Comparison of ENCODE assay signal across 8 cellular contexts in the genomic region with DNA sequence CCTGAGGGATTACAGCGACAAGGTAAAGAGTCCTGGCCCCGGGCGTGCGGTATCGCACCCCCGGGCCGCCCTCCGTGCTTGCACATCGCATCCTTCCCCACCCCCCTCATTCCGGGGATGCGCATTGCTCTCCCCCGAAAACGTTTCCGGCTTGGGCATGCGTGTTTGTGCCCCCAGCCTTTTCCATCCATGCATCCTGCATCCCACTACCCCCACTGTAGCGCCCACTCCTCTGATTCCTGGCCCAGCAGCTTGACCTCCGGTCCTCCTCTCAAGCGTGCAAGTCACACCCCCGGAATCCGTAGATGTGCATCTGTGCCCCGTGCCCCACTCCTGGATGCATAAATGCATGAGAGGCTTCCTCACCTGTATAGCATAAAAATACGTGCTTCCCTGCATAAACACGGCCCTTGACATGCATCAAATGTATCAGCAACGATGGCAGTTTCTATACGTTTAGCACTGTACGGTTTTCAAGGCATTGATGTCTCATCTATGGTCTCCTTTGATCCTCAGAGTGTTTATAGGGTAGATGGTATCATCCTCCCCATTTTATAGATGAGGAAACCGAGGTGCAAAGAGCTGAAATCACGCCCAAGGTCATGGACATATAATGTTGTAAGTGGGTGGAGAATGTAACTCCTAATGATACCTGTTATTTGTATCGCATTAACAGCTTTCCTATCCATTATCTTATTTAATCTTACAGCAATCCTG. TPM values are rescaled to one million over a fixed set of nuclear protein-coding genes. Genes with fewer than 3 reads are reported as not detected.
DNase-seq lines count a peak whose midpoint lies in the region; ATAC-seq and TF ChIP-seq lines count a peak whose summit lies in the region.

No MANE protein-coding gene starts in this region.

- TF ChIP-seq RAD21 in HCT116 (IDR thresholded peaks at IDR 0.05; ENCODE audit: low read depth) (no peak), SK-N-SH (IDR thresholded peaks at IDR 0.05; ENCODE audit: low read length) (no peak)

- DNase-seq in GM12865 (ENCODE audit: low read depth) (peak; percentile 27), HCT116 (ENCODE audit: low read depth, low spot score) (no peak), SK-N-SH (peak; percentile 74), epithelial cell of prostate (ENCODE audit: low read depth, low spot score) (no peak), ovary (no peak), Karpas-422 (no peak), HuH-7 (ENCODE audit: low spot score) (no peak), NCI-H1436 treated with DMSO at 0.1 percent for 48 hours (lab: John Stamatoyannopoulos, UW) (no peak)

- no peaks in the 10 kb centered on the region for H3K36me3 ChIP-seq in HCT116 (ENCODE audit: control insufficient read depth in 1 of 2, insufficient read depth in 2 of 2, low read length in 2 of 2)
- H3K36me3 ChIP-seq in SK-N-SH (replicated peaks in 1 of 2; ENCODE audit: control insufficient read depth in 1 of 2, insufficient read depth in 2 of 2, low read length in 1 of 2): peaks cover 0 to 3% of the 10 kb centered on the region in 2 experiments
- H3K36me3 ChIP-seq in ovary: no peaks in the 10 kb centered on the region
- no peaks in the 10 kb centered on the region for H3K36me3 ChIP-seq in Karpas-422 (ENCODE audit: insufficient read depth, low read length)

- TF ChIP-seq POLR2A in HCT116 (IDR thresholded peaks at IDR 0.05; ENCODE audit: borderline replicate concordance, extremely low read depth, insufficient read depth, insufficient read length) (no peak), ovary (IDR thresholded peaks at IDR 0.05) (no peak)

- TF ChIP-seq CTCF in GM12865 (IDR thresholded peaks at IDR 0.05; ENCODE audit: insufficient read depth, low read depth, low read length, missing control alignments) (no peak), HCT116 (IDR thresholded peaks at IDR 0.05 in 2 of 3, conservative IDR thresholded peaks at IDR 0.05 in 1 of 3; ENCODE audit: borderline replicate concordance in 1 of 3, insufficient read depth in 1 of 3, low read depth in 2 of 3, low read length in 2 of 3) (no peak), SK-N-SH (IDR thresholded peaks at IDR 0.05) (no peak), ovary (IDR thresholded peaks at IDR 0.05) (no peak)

- no TSS peak for BruUV-seq in HCT116 (replicated peaks; lab: Mats Ljungman, UMichigan)

- peak overlapping the region; percentile 87 for H3K4me2 ChIP-seq in HCT116 (ENCODE audit: low read length)
- H3K4me2 ChIP-seq in SK-N-SH: peak overlapping the region; percentile 94
- no peak overlapping the region for H3K4me2 ChIP-seq in Karpas-422 (ENCODE audit: low read depth, low read length, poor library complexity, severe bottlenecking)

- POLR2A ChIA-PET in HCT116 (lab: Charles Lee): no interaction called here
- POLR2A ChIA-PET in SK-N-SH (lab: Yijun Ruan, JAX): interaction anchor here (1.5 kb wide), 1 partner anchor 181 kb away, joined by 3 read pairs; a partner anchor contains a TSS

- H3K4me1 ChIP-seq in HCT116 (ENCODE audit: control insufficient read depth in 1 of 2, insufficient read depth in 2 of 2, low read length in 2 of 2): peaks cover 8 to 33% of the 10 kb centered on the region in 2 experiments; a peak in 3 of 4 replicates
- peaks cover 4 to 16% of the 10 kb centered on the region in 2 experiments; a peak in 3 of 4 replicates for H3K4me1 ChIP-seq in SK-N-SH (ENCODE audit: control insufficient read depth in 1 of 2, insufficient read depth in 2 of 2, low read depth in 1 of 2, low read length in 1 of 2)
- peaks cover 7% of the 10 kb centered on the region for H3K4me1 ChIP-seq in ovary (ENCODE audit: insufficient read depth)
- peaks cover under 1% of the 10 kb centered on the region; the same call in 1 of the 2 replicates for H3K4me1 ChIP-seq in Karpas-422 (ENCODE audit: low read length)

- no peaks in the 10 kb centered on the region for H3K9me2 ChIP-seq in HCT116 (ENCODE audit: insufficient read depth)
- no peaks in the 10 kb centered on the region for H3K9me2 ChIP-seq in SK-N-SH
- H3K9me2 ChIP-seq in Karpas-422 (replicated peaks; ENCODE audit: insufficient read depth, low read length): no peaks in the 10 kb centered on the region

- peaks cover 6% of the 10 kb centered on the region for H3F3A ChIP-seq in SK-N-SH (replicated peaks; ENCODE audit: insufficient read depth)

- H3K79me2 ChIP-seq in HCT116 (ENCODE audit: insufficient read depth, low read length) (peaks cover 51% of the 10 kb centered on the region), SK-N-SH (ENCODE audit: insufficient read depth) (peaks cover 49% of the 10 kb centered on the region), Karpas-422 (ENCODE audit: low read length) (no peaks in the 10 kb centered on the region)

- H2AFZ ChIP-seq in HCT116 (ENCODE audit: low read depth, low read length, poor library complexity, severe bottlenecking) (no peak overlapping the region), SK-N-SH (ENCODE audit: low read depth) (peak overlapping the region; percentile 85; the same call in 1 of the 2 replicates), Karpas-422 (ENCODE audit: low read length) (no peak overlapping the region)

- H4K20me1 ChIP-seq in HCT116 (ENCODE audit: insufficient read depth) (no peaks in the 10 kb centered on the region), SK-N-SH (ENCODE audit: insufficient read depth) (peaks cover 4% of the 10 kb centered on the region; the same call in 1 of the 2 replicates), Karpas-422 (ENCODE audit: insufficient read depth, low read depth, low read length) (no peaks in the 10 kb centered on the region)

- H3K27ac ChIP-seq in HCT116 (ENCODE audit: low read depth, low read length) (peak overlapping the region; percentile 85), SK-N-SH (ENCODE audit: low read depth in 2 of 2, low read length in 1 of 2) (peak overlapping the region; percentile 82 to 99), epithelial cell of prostate (peak overlapping the region; percentile 86), ovary (peak overlapping the region; percentile 91 to 97), Karpas-422 (ENCODE audit: low read length) (no peak overlapping the region)

- no peaks in the 10 kb centered on the region for H3K27me3 ChIP-seq in HCT116 (ENCODE audit: insufficient read depth, low read length)
- no peaks in the 10 kb centered on the region for H3K27me3 ChIP-seq in SK-N-SH (ENCODE audit: insufficient read depth)
- H3K27me3 ChIP-seq in ovary: no peaks in the 10 kb centered on the region
- no peaks in the 10 kb centered on the region for H3K27me3 ChIP-seq in Karpas-422 (ENCODE audit: low read length)

- peak overlapping the region; percentile 70 for H3K4me3 ChIP-seq in GM12865 (ENCODE audit: low read depth, low read length)
- peak overlapping the region; percentile 92 to 95 for H3K4me3 ChIP-seq in HCT116 (replicated peaks in 1 of 2; ENCODE audit: low read depth in 1 of 2, low read length in 2 of 2)
- H3K4me3 ChIP-seq in SK-N-SH (ENCODE audit: low read depth in 2 of 2, low read length in 1 of 2): peak overlapping the region; percentile 86 to 93
- peak overlapping the region; percentile 97 for H3K4me3 ChIP-seq in ovary
- H3K4me3 ChIP-seq in Karpas-422 (ENCODE audit: low read length): no peak overlapping the region

- WGBS in SK-N-SH (ENCODE audit: low lambda C conversion rate): 7% methylated on average over 20 of the region's 29 CpGs
- WGBS in ovary, 3 donors: 4 to 6% (median 5%) methylated on average over 29 of the region's 29 CpGs

- H3K9ac ChIP-seq in HCT116 (ENCODE audit: low read length): peak overlapping the region; percentile 78
- peak overlapping the region; percentile 90 for H3K9ac ChIP-seq in SK-N-SH
- H3K9ac ChIP-seq in Karpas-422 (ENCODE audit: low read length): no peak overlapping the region

- RAD21 ChIA-PET in HCT116 (lab: Charles Lee; ENCODE audit: low non-redundant PET in 1 of 2, low total read pairs in 2 of 2, uncharacterized antibody in 2 of 2, unreplicated experiment in 2 of 2): no interaction called here

- no peaks in the 10 kb centered on the region for H3K9me3 ChIP-seq in HCT116 (ENCODE audit: control insufficient read depth in 1 of 2, insufficient read depth in 1 of 2, low read depth in 1 of 2, low read length in 2 of 2)
- H3K9me3 ChIP-seq in SK-N-SH: no peaks in the 10 kb centered on the region
- H3K9me3 ChIP-seq in ovary: no peaks in the 10 kb centered on the region
- H3K9me3 ChIP-seq in Karpas-422 (ENCODE audit: low read length): no peaks in the 10 kb centered on the region

- TF ChIP-seq EP300 in SK-N-SH (IDR thresholded peaks at IDR 0.05; ENCODE audit: borderline replicate concordance in 1 of 2, low read depth in 1 of 2, low read length in 1 of 2): no peak
- TF ChIP-seq EP300 in ovary (IDR thresholded peaks at IDR 0.05): no peak

- intact Hi-C loops in HCT116 (cut with micrococcal nuclease): no loop called here
- intact Hi-C loops in ovary (cut with DNase I): no loop called here

- CTCF ChIA-PET in HCT116 (lab: Charles Lee): no interaction called here
- CTCF ChIA-PET in SK-N-SH (lab: Yijun Ruan, JAX): interaction anchor here (1.1 kb wide), 1 partner anchor 67 kb away, joined by 3 read pairs; no protein-coding TSS in a partner anchor

- peak; percentile 48 for ATAC-seq in HCT116

TF ChIP-seq in HCT116, 20 proteins besides CTCF, POLR2A, EP300 and RAD21 (continues in another document):
- TF ChIP-seq CEBPB (IDR thresholded peaks at IDR 0.05; ENCODE audit: low read depth) (no peak), YY1 (IDR thresholded peaks at IDR 0.05; ENCODE audit: extremely low read depth, insufficient replicate concordance, low read depth, low read length) (no peak), EGR1 (IDR thresholded peaks at IDR 0.05; ENCODE audit: low read depth) (no peak), ZNF274 (IDR thresholded peaks at IDR 0.05; ENCODE audit: low read depth, low read length) (no peak)

TF ChIP-seq in SK-N-SH, 30 proteins besides CTCF, POLR2A, EP300 and RAD21 (continues in another document):
- TF ChIP-seq GABPA (IDR thresholded peaks at IDR 0.05; ENCODE audit: low read depth): no peak
- peak; percentile 50 for TF ChIP-seq GATA2 (CRISPR knock-in tag; IDR thresholded peaks at IDR 0.05)
- TF ChIP-seq FOXM1 (IDR thresholded peaks at IDR 0.05; ENCODE audit: low read depth): no peak
- TF ChIP-seq POLR2AphosphoS5 (IDR thresholded peaks at IDR 0.05; ENCODE audit: low read depth, low read length): no peak
- TF ChIP-seq CHD2 (IDR thresholded peaks at IDR 0.05; ENCODE audit: low read length, partially characterized antibody): no peak
- no peak for TF ChIP-seq SMC3 (IDR thresholded peaks at IDR 0.05; ENCODE audit: low read depth, low read length)
- TF ChIP-seq YY1 (IDR thresholded peaks at IDR 0.05; ENCODE audit: low read depth): no peak
- no peak for TF ChIP-seq RFX5 (IDR thresholded peaks at IDR 0.05; ENCODE audit: low read length)

RNA-seq across cellular contexts. Expression of a gene that starts 0.5 kb away (rescaled TPM):
- total RNA-seq in HCT116 (2021; ENCODE audit: unreplicated experiment) (16.7 TPM), ovary (10 to 100 TPM in 6 of 7 donors, 1 to 10 TPM in 1; 8.3 to 26.7 (median 16.8) TPM)
- polyA plus RNA-seq in HCT116 (2012): 7.0 and 7.6 TPM in 2 replicates
- polyA plus RNA-seq in SK-N-SH (2012; rRNA removed) (6.2 and 9.2 TPM in 2 replicates), ovary (10 to 100 TPM in 1 of 2 donors, 1 to 10 TPM in 1; 6.9 to 16.0 TPM)
- 6.4 and 6.7 TPM in 2 replicates for polyA plus RNA-seq in SK-N-SH (2012; cell fraction: cytosol; rRNA removed)
- polyA plus RNA-seq in SK-N-SH (2012; cell fraction: nucleus; rRNA removed): 14.5 and 24.9 TPM in 2 replicates
- not detected in 2 replicates for total RNA-seq in Karpas-422 (2014; rRNA removed; shearing (Covaris generic); ENCODE audit: low replicate concordance)

Comparison
In these comparisons a context has a peak if more than half of its experiments do, and no peak if none do; other contexts are left out.
1. DNase-seq: peak in GM12865 (single experiment) and SK-N-SH (single experiment); none in HCT116 (single experiment), epithelial cell of prostate (single experiment), ovary (0 of 5), Karpas-422 (single experiment), HuH-7 (single experiment) and NCI-H1436 treated with DMSO at 0.1 percent for 48 hours (single experiment).